ENCODE assay signal across 1 cellular context in the genomic region with DNA sequence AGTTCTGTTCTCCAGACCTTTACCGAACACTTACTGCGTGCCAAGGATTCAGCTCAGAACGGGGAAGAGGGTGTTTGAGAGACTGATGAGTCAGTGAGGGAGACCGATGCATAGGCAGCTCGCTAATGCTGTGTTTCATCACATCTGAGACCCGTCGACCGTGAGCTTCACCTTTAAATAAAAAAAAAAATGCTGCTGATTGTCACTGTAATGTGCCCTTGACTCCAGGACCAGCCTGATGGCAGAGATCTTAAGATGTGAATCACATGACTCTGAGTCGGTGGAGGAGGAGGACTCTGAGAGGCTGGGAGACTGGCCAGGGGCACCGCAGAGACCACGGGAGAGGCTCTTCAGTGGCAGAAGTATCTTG.
TF ChIP-seq lines count a peak whose summit lies in the region.

No MANE protein-coding gene starts in this region.

TF ChIP-seq in HepG2, 621 proteins besides CTCF, POLR2A, EP300 and RAD21 (continued from another document):
- TF ChIP-seq, protein P1, sequence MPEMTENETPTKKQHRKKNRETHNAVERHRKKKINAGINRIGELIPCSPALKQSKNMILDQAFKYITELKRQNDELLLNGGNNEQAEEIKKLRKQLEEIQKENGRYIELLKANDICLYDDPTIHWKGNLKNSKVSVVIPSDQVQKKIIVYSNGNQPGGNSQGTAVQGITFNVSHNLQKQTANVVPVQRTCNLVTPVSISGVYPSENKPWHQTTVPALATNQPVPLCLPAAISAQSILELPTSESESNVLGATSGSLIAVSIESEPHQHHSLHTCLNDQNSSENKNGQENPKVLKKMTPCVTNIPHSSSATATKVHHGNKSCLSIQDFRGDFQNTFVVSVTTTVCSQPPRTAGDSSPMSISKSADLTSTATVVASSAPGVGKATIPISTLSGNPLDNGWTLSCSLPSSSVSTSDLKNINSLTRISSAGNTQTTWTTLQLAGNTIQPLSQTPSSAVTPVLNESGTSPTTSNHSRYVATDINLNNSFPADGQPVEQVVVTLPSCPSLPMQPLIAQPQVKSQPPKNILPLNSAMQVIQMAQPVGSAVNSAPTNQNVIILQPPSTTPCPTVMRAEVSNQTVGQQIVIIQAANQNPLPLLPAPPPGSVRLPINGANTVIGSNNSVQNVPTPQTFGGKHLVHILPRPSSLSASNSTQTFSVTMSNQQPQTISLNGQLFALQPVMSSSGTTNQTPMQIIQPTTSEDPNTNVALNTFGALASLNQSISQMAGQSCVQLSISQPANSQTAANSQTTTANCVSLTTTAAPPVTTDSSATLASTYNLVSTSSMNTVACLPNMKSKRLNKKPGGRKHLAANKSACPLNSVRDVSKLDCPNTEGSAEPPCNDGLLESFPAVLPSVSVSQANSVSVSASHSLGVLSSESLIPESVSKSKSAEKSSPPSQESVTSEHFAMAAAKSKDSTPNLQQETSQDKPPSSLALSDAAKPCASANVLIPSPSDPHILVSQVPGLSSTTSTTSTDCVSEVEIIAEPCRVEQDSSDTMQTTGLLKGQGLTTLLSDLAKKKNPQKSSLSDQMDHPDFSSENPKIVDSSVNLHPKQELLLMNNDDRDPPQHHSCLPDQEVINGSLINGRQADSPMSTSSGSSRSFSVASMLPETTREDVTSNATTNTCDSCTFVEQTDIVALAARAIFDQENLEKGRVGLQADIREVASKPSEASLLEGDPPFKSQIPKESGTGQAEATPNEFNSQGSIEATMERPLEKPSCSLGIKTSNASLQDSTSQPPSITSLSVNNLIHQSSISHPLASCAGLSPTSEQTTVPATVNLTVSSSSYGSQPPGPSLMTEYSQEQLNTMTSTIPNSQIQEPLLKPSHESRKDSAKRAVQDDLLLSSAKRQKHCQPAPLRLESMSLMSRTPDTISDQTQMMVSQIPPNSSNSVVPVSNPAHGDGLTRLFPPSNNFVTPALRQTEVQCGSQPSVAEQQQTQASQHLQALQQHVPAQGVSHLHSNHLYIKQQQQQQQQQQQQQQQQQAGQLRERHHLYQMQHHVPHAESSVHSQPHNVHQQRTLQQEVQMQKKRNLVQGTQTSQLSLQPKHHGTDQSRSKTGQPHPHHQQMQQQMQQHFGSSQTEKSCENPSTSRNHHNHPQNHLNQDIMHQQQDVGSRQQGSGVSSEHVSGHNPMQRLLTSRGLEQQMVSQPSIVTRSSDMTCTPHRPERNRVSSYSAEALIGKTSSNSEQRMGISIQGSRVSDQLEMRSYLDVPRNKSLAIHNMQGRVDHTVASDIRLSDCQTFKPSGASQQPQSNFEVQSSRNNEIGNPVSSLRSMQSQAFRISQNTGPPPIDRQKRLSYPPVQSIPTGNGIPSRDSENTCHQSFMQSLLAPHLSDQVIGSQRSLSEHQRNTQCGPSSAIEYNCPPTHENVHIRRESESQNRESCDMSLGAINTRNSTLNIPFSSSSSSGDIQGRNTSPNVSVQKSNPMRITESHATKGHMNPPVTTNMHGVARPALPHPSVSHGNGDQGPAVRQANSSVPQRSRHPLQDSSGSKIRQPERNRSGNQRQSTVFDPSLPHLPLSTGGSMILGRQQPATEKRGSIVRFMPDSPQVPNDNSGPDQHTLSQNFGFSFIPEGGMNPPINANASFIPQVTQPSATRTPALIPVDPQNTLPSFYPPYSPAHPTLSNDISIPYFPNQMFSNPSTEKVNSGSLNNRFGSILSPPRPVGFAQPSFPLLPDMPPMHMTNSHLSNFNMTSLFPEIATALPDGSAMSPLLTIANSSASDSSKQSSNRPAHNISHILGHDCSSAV (CRISPR knock-in tag; IDR thresholded peaks at IDR 0.05; ENCODE audit: borderline replicate concordance), result no peak
- TF ChIP-seq, protein P2, sequence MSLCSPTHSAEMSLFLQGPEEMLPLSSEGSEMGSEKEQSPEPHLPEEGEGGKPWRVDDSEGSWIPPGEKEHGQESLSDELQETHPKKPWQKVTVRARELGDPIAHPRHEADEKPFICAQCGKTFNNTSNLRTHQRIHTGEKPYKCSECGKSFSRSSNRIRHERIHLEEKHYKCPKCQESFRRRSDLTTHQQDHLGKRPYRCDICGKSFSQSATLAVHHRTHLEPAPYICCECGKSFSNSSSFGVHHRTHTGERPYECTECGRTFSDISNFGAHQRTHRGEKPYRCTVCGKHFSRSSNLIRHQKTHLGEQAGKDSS (CRISPR knock-in tag; IDR thresholded peaks at IDR 0.05; ENCODE audit: borderline replicate concordance, low read depth), result no peak
- no peak for TF ChIP-seq ZNF547 (CRISPR knock-in tag; IDR thresholded peaks at IDR 0.05)
- TF ChIP-seq CBX2 (IDR thresholded peaks at IDR 0.05; ENCODE audit: low read depth, low read length), result no peak
- no peak for TF ChIP-seq CBX2 (CRISPR knock-in tag; IDR thresholded peaks at IDR 0.05; ENCODE audit: low read depth)
- TF ChIP-seq FOXJ3 (CRISPR knock-in tag; IDR thresholded peaks at IDR 0.05; ENCODE audit: borderline replicate concordance), result no peak
- TF ChIP-seq MAFF (IDR thresholded peaks at IDR 0.05; ENCODE audit: low read depth, low read length), result no peak
- TF ChIP-seq NRL (CRISPR knock-in tag; IDR thresholded peaks at IDR 0.05; ENCODE audit: borderline replicate concordance), result no peak
- no peak for TF ChIP-seq KAT2B (IDR thresholded peaks at IDR 0.05; ENCODE audit: borderline replicate concordance, low read depth, low read length)
